Comparison of ENCODE assay signal across 8 cellular contexts in the genomic region with DNA sequence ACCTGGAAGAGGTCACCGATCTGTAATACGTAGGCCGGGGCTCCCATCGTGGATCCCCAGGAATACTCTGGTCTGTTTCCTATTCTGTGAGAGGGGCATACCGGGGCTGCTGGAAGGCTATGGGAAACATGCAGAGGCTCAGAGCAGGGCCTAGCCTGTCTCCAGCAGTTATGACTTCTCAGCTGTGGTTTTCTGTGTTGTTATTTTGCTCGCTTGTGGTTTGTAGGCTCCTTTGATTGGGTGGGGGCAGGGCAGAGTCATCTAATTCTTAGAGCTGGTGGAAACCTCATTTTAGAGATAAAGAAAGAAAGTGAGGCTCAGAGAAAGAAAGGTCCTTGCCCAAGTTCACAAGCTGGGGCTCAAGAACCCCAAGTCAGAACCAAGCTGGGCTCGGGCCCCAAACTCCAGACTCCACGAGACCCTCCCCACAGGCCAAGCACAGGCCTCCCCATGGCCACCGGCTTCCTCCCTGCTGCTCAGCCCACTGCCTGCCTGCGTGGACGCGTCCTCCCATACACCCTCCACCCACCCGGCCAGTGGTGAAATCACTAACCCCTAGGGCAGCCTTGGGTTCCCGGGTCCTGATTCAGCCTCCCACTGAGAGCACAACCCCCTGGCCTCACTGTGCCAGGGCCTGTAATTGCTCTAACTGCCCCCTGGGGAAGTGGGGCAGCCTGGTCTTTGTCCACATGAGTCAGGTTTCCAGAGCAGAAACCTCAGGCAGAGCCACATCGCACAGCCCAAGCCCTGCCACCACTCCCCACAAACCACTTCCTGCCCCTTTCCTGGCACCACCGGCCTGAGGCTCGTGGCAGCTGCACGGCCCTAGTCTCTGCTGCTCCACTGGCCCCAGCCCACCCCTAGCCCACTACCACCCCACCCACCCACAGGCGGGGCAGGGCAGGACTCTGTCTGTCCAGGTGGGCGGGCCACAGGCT.
DNase-seq lines count a peak whose midpoint lies in the region; ATAC-seq, FAIRE-seq and TF ChIP-seq lines count a peak whose summit lies in the region.

No MANE protein-coding gene starts in this region.

- peak; percentile 90 for DNase-seq in GF-D8 (lab: John Stamatoyannopoulos, UW)
- peak; percentile 80 for DNase-seq in H54 (ENCODE audit: insufficient read length, low spot score)
- peak; percentile 76 for DNase-seq in NAMALWA (ENCODE audit: low spot score)
- peak; percentile 84 to 90 for DNase-seq in activated CD4-positive, alpha-beta T cell treated with anti-CD3 and anti-CD28 coated beads, Interleukin-2, amount 50 U/mL, for 48 hours
- DNase-seq in epidermal melanocyte (ENCODE audit: insufficient read length, low spot score) = peak; percentile 31
- peak in 1 of 6 donors; percentile 55 for DNase-seq in pancreas
- no peak for DNase-seq in NCI-H2029 treated with DMSO at 0.1 percent for 48 hours (lab: John Stamatoyannopoulos, UW)
- no peak for DNase-seq in NCI-H446 (lab: John Stamatoyannopoulos, UW)

- ATAC-seq in pancreas = peak in 3 of 4 donors; percentile 49 to 71 (median 69)

- H3K4me1 ChIP-seq in pancreas = peaks cover 0 to 8% (median 0%) of the 10 kb centered on the region in 3 donors

- TF ChIP-seq CTCF in pancreas (IDR thresholded peaks at IDR 0.05) = no peak

- intact Hi-C loops in pancreas (cut with DNase I) = no loop called here

- TF ChIP-seq POLR2A in H54 (IDR thresholded peaks at IDR 0.05; ENCODE audit: low read depth, low read length) = no peak

- no peaks in the 10 kb centered on the region for H3K9me3 ChIP-seq in pancreas

- H3K27me3 ChIP-seq in pancreas = no peaks in the 10 kb centered on the region

- WGBS in pancreas, 2 donors = 79 to 82% methylated on average over 20 of the region's 20 CpGs

- H3K27ac ChIP-seq in pancreas = peak overlapping the region in 1 of 4 donors; percentile 6

- FAIRE-seq in H54 (lab: Jason Lieb, UNC) (no peak), pancreas (lab: Jason Lieb, UNC) (no peak)

- H3K36me3 ChIP-seq in pancreas = no peaks in the 10 kb centered on the region

- H3K4me3 ChIP-seq in pancreas = no peak overlapping the region

Comparison
In these comparisons a context has a peak if more than half of its experiments do, and no peak if none do; other contexts are left out.
1. DNase-seq: peak in GF-D8 (single experiment), H54 (single experiment), NAMALWA (single experiment), activated CD4-positive, alpha-beta T cell treated with anti-CD3 and anti-CD28 coated beads, Interleukin-2, amount 50 U/mL, for 48 hours (2 of 2) and epidermal melanocyte (single experiment); none in NCI-H2029 treated with DMSO at 0.1 percent for 48 hours (single experiment) and NCI-H446 (0 of 2).